In the genomic region with DNA sequence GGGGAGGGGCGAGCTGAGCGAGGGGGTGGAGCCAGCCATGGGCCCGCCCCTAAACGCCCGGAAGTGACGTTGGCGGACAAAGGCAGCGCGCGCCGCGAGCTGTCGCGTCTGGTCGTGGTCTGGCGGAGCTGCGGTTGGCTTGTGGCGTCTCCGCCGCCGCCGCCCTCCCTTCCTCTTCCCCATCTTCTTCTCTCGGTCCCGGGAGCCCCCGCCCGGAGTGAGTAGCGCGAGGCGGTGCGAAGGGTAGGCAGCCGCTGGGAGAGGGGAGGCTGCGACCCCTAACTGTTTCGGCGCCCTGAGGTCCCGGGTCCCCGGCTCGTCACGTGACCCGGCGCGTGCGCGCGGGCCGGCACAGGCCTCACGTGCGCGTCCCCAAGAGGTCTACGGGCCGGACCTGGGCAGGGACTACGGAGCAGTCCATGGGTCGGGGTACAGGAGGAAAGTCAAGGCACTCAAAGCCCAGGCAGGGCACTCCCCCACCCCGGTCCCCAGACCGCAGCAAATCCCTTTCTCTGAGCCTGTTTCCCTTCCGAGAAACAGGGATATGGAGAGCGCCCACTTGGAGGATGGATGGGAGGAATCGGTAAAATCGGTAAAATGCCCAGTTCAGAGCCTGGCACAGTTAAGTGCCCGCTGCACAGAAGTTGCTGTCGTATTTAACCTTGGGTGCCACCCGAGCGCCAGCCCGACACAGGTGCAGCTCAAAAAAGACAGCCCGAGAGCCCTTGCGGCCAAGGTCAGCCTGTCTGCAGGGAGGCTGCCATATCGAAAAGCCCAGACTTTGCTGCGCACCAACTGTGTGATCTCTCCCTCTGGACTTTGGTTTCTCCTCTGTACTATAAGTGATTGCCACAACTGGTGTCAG, we compare ENCODE assay signal across 1 cellular context.
TF ChIP-seq lines count a peak whose summit lies in the region.

NTMT1 (plus strand) TSS at position 85 of the 865 bp plus-strand sequence. CDS start 6,541 bp downstream, outside the sequence.

TF ChIP-seq in HepG2, 621 proteins besides CTCF, POLR2A, EP300 and RAD21 (continued from another document and continues in another):
- TF ChIP-seq TIGD3 (CRISPR knock-in tag; IDR thresholded peaks at IDR 0.05; ENCODE audit: borderline replicate concordance) = 0 out of 2 replicates have a peak, but pooled peaks have one; percentile 83
- no peak for TF ChIP-seq CENPT (CRISPR knock-in tag; IDR thresholded peaks at IDR 0.05; ENCODE audit: low read depth)
- peak; percentile 17; the same call in 1 of the 2 replicates for TF ChIP-seq SP1 (IDR thresholded peaks at IDR 0.05)
- peak; percentile 87 for TF ChIP-seq SP1 (CRISPR knock-in tag; IDR thresholded peaks at IDR 0.05)
- 0 out of 2 replicates have a peak, but pooled peaks have one; percentile 69 for TF ChIP-seq CHCHD3 (CRISPR knock-in tag; IDR thresholded peaks at IDR 0.05)
- TF ChIP-seq ZNF34 (CRISPR knock-in tag; IDR thresholded peaks at IDR 0.05; ENCODE audit: borderline replicate concordance) = peak; percentile 32; the same call in 1 of the 2 replicates
- TF ChIP-seq ZNF251 (CRISPR knock-in tag; IDR thresholded peaks at IDR 0.05) = no peak
- no peak for TF ChIP-seq ZNF121 (CRISPR knock-in tag; IDR thresholded peaks at IDR 0.05)
- TF ChIP-seq CAMTA2 (CRISPR knock-in tag; IDR thresholded peaks at IDR 0.05; ENCODE audit: borderline replicate concordance) = 0 out of 2 replicates have a peak, but pooled peaks have one; percentile 78
- 0 out of 2 replicates have a peak, but pooled peaks have one; percentile 46 for TF ChIP-seq FOXO1 (CRISPR knock-in tag; IDR thresholded peaks at IDR 0.05)
- TF ChIP-seq ZNF878 (CRISPR knock-in tag; IDR thresholded peaks at IDR 0.05) = no peak; the same call in 1 of the 2 replicates
- TF ChIP-seq, protein P1, sequence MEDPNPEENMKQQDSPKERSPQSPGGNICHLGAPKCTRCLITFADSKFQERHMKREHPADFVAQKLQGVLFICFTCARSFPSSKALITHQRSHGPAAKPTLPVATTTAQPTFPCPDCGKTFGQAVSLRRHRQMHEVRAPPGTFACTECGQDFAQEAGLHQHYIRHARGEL (CRISPR knock-in tag; IDR thresholded peaks at IDR 0.05) = no peak
- TF ChIP-seq EZH2 (conservative IDR thresholded peaks at IDR 0.05; ENCODE audit: low read depth, low read length) = no peak
- peak; percentile 43; the same call in 1 of the 2 replicates for TF ChIP-seq ZNF552 (CRISPR knock-in tag; IDR thresholded peaks at IDR 0.05; ENCODE audit: borderline replicate concordance)
- TF ChIP-seq ZSCAN29 (CRISPR knock-in tag; conservative IDR thresholded peaks at IDR 0.05) = peak; percentile 87
- TF ChIP-seq ZNF441 (CRISPR knock-in tag; IDR thresholded peaks at IDR 0.05; ENCODE audit: borderline replicate concordance) = no peak
- no peak for TF ChIP-seq ATM (IDR thresholded peaks at IDR 0.05; ENCODE audit: borderline replicate concordance)
- no peak for TF ChIP-seq SMARCE1 (IDR thresholded peaks at IDR 0.05; ENCODE audit: borderline replicate concordance)
- TF ChIP-seq MXI1 (IDR thresholded peaks at IDR 0.05; ENCODE audit: borderline replicate concordance, low read depth, low read length) = peak; percentile 72; the same call in 1 of the 3 replicates
- TF ChIP-seq ZKSCAN8 (CRISPR knock-in tag; IDR thresholded peaks at IDR 0.05; ENCODE audit: borderline replicate concordance) = 0 out of 2 replicates have a peak, but pooled peaks have one; percentile 35
- TF ChIP-seq PRDM4 (CRISPR knock-in tag; IDR thresholded peaks at IDR 0.05; ENCODE audit: borderline replicate concordance) = no peak
- no peak for TF ChIP-seq PCBP2 (optimal IDR thresholded peaks at IDR 0.05; ENCODE audit: low read depth, low read length, poor library complexity, severe bottlenecking)
- no peak for TF ChIP-seq KAT2B (IDR thresholded peaks at IDR 0.05; ENCODE audit: borderline replicate concordance, low read depth, low read length)
- TF ChIP-seq PRMT3 (CRISPR knock-in tag; IDR thresholded peaks at IDR 0.05; ENCODE audit: borderline replicate concordance, low read depth) = no peak
- TF ChIP-seq SMAD9 (CRISPR knock-in tag; IDR thresholded peaks at IDR 0.05) = no peak
- 0 out of 2 replicates have a peak, but pooled peaks have one; percentile 30 for TF ChIP-seq SP2 (CRISPR knock-in tag; IDR thresholded peaks at IDR 0.05)
- TF ChIP-seq ZNF333 (CRISPR knock-in tag; IDR thresholded peaks at IDR 0.05; ENCODE audit: borderline replicate concordance) = no peak; the same call in 1 of the 2 replicates
- TF ChIP-seq PHF20 (CRISPR knock-in tag; IDR thresholded peaks at IDR 0.05) = peak; percentile 76
- no peak for TF ChIP-seq ZNF644 (CRISPR knock-in tag; IDR thresholded peaks at IDR 0.05; ENCODE audit: low read depth)
- TF ChIP-seq NCOA1 (CRISPR knock-in tag; IDR thresholded peaks at IDR 0.05) = no peak; the same call in 1 of the 2 replicates
- TF ChIP-seq IKZF1 (IDR thresholded peaks at IDR 0.05) = no peak
- peak; percentile 96 for TF ChIP-seq GABPB1 (CRISPR knock-in tag; IDR thresholded peaks at IDR 0.05)
- no peak for TF ChIP-seq PBX2 (CRISPR knock-in tag; IDR thresholded peaks at IDR 0.05)
- no peak for TF ChIP-seq ARID5B (CRISPR knock-in tag; IDR thresholded peaks at IDR 0.05)
- TF ChIP-seq KLF6 (CRISPR knock-in tag; IDR thresholded peaks at IDR 0.05) = no peak
- peak; percentile 36; the same call in 1 of the 2 replicates for TF ChIP-seq CEBPB (IDR thresholded peaks at IDR 0.05; ENCODE audit: borderline replicate concordance, low read depth, low read length)
- no peak; the same call in 1 of the 2 replicates for TF ChIP-seq ATF1 (CRISPR knock-in tag; IDR thresholded peaks at IDR 0.05)
- TF ChIP-seq ZBTB7B (CRISPR knock-in tag; IDR thresholded peaks at IDR 0.05) = no peak
- TF ChIP-seq, protein P2, sequence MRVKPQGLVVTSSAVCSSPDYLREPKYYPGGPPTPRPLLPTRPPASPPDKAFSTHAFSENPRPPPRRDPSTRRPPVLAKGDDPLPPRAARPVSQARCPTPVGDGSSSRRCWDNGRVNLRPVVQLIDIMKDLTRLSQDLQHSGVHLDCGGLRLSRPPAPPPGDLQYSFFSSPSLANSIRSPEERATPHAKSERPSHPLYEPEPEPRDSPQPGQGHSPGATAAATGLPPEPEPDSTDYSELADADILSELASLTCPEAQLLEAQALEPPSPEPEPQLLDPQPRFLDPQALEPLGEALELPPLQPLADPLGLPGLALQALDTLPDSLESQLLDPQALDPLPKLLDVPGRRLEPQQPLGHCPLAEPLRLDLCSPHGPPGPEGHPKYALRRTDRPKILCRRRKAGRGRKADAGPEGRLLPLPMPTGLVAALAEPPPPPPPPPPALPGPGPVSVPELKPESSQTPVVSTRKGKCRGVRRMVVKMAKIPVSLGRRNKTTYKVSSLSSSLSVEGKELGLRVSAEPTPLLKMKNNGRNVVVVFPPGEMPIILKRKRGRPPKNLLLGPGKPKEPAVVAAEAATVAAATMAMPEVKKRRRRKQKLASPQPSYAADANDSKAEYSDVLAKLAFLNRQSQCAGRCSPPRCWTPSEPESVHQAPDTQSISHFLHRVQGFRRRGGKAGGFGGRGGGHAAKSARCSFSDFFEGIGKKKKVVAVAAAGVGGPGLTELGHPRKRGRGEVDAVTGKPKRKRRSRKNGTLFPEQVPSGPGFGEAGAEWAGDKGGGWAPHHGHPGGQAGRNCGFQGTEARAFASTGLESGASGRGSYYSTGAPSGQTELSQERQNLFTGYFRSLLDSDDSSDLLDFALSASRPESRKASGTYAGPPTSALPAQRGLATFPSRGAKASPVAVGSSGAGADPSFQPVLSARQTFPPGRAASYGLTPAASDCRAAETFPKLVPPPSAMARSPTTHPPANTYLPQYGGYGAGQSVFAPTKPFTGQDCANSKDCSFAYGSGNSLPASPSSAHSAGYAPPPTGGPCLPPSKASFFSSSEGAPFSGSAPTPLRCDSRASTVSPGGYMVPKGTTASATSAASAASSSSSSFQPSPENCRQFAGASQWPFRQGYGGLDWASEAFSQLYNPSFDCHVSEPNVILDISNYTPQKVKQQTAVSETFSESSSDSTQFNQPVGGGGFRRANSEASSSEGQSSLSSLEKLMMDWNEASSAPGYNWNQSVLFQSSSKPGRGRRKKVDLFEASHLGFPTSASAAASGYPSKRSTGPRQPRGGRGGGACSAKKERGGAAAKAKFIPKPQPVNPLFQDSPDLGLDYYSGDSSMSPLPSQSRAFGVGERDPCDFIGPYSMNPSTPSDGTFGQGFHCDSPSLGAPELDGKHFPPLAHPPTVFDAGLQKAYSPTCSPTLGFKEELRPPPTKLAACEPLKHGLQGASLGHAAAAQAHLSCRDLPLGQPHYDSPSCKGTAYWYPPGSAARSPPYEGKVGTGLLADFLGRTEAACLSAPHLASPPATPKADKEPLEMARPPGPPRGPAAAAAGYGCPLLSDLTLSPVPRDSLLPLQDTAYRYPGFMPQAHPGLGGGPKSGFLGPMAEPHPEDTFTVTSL (CRISPR knock-in tag; IDR thresholded peaks at IDR 0.05; ENCODE audit: borderline replicate concordance) = peak; percentile 60; the same call in 1 of the 2 replicates
- TF ChIP-seq ZNF274 (CRISPR knock-in tag; IDR thresholded peaks at IDR 0.05) = no peak; the same call in 1 of the 2 replicates
